In genomic region chr1:24900985-24901781, GRCh38 we compare ENCODE assay signal across 12 cellular contexts. TPM values are rescaled to one million over a fixed set of nuclear protein-coding genes. Genes with fewer than 3 reads are reported as not detected.
DNase-seq lines count a peak whose midpoint lies in the region; ATAC-seq and TF ChIP-seq lines count a peak whose summit lies in the region.
"Had no signal": no experiment of that assay in that cellular context is flagged by ENCODE, and none has a peak within 500 bp of the region (broad histone marks: within the 10 kb centered on the region; RNA-seq: fewer than 3 reads in every experiment).

No MANE protein-coding gene starts in this region.

- no TSS peak for BruUV-seq in Calu3 (replicated peaks; lab: Mats Ljungman, UMichigan)

- TF ChIP-seq CTCF in Calu3 (IDR thresholded peaks at IDR 0.05; ENCODE audit: unreplicated experiment), result no peak

- no peaks in the 10 kb centered on the region for H3K27me3 Mint-ChIP-seq in T-helper 1 cell treated with Interleukin-12 subunit alpha and Interleukin-12 subunit beta and Interleukin-4 antibody, amounts not matched to agents 30 μg/mL and 1 μg/mL, for 36 hours (ENCODE audit: low read depth)
- H3K27me3 Mint-ChIP-seq in IgD-negative memory B cell (no peaks in the 10 kb centered on the region), Calu3 (ENCODE audit: unreplicated experiment) (peaks cover 31% of the 10 kb centered on the region)
- H3K27me3 Mint-ChIP-seq in activated naive CD4-positive, alpha-beta T cell treated with anti-CD3 and anti-CD28 coated beads, Interleukin-2, amount 50 U/mL, for 24 hours, result no peaks in the 10 kb centered on the region
- no peaks in the 10 kb centered on the region for H3K27me3 Mint-ChIP-seq in stimulated activated memory B cell treated with anti-CD40 and anti-IgM and Interleukin-4, amounts not matched to agents 10 μg/mL and 1 μg/mL and 100 μg/mL, for 72 hours

- CTCF ChIA-PET in Calu3 (lab: Charles Lee), result interaction anchor here (0.6 kb wide), 1 partner anchor 87 kb away, joined by 3 read pairs; no protein-coding TSS in a partner anchor

- H3K4me3 Mint-ChIP-seq in T-helper 1 cell treated with Interleukin-12 subunit alpha and Interleukin-12 subunit beta and Interleukin-4 antibody, amounts not matched to agents 30 μg/mL and 1 μg/mL, for 36 hours, result no peak overlapping the region
- peak overlapping the region in 2 of 4 donors; percentile 36 to 41 for H3K4me3 Mint-ChIP-seq in IgD-negative memory B cell
- H3K4me3 Mint-ChIP-seq in activated naive CD4-positive, alpha-beta T cell treated with anti-CD3 and anti-CD28 coated beads, Interleukin-2, amount 50 U/mL, for 24 hours, result no peak overlapping the region
- H3K4me3 Mint-ChIP-seq in stimulated activated memory B cell treated with anti-CD40 and anti-IgM and Interleukin-4, amounts not matched to agents 10 μg/mL and 1 μg/mL and 100 μg/mL, for 72 hours, result peak overlapping the region; percentile 16
- H3K4me3 Mint-ChIP-seq in Calu3 (ENCODE audit: low read depth, unreplicated experiment), result no peak overlapping the region

- no peaks in the 10 kb centered on the region for H3K9me3 Mint-ChIP-seq in T-helper 1 cell treated with Interleukin-12 subunit alpha and Interleukin-12 subunit beta and Interleukin-4 antibody, amounts not matched to agents 30 μg/mL and 1 μg/mL, for 36 hours
- H3K9me3 Mint-ChIP-seq in IgD-negative memory B cell, result no peaks in the 10 kb centered on the region
- no peaks in the 10 kb centered on the region for H3K9me3 Mint-ChIP-seq in activated naive CD4-positive, alpha-beta T cell treated with anti-CD3 and anti-CD28 coated beads, Interleukin-2, amount 50 U/mL, for 24 hours
- H3K9me3 Mint-ChIP-seq in stimulated activated memory B cell treated with anti-CD40 and anti-IgM and Interleukin-4, amounts not matched to agents 10 μg/mL and 1 μg/mL and 100 μg/mL, for 72 hours, result no peaks in the 10 kb centered on the region
- no peaks in the 10 kb centered on the region for H3K9me3 Mint-ChIP-seq in Calu3 (ENCODE audit: low read depth, unreplicated experiment)

- peaks cover 17% of the 10 kb centered on the region for H3K4me1 Mint-ChIP-seq in T-helper 1 cell treated with Interleukin-12 subunit alpha and Interleukin-12 subunit beta and Interleukin-4 antibody, amounts not matched to agents 30 μg/mL and 1 μg/mL, for 36 hours (ENCODE audit: low read depth)
- H3K4me1 Mint-ChIP-seq in IgD-negative memory B cell (peaks cover 13 to 26% (median 19%) of the 10 kb centered on the region in 3 donors), Calu3 (ENCODE audit: low read depth, unreplicated experiment) (no peaks in the 10 kb centered on the region)
- peaks cover 27% of the 10 kb centered on the region for H3K4me1 Mint-ChIP-seq in activated naive CD4-positive, alpha-beta T cell treated with anti-CD3 and anti-CD28 coated beads, Interleukin-2, amount 50 U/mL, for 24 hours
- H3K4me1 Mint-ChIP-seq in stimulated activated memory B cell treated with anti-CD40 and anti-IgM and Interleukin-4, amounts not matched to agents 10 μg/mL and 1 μg/mL and 100 μg/mL, for 72 hours, result peaks cover 63% of the 10 kb centered on the region

- H3K36me3 Mint-ChIP-seq in T-helper 1 cell treated with Interleukin-12 subunit alpha and Interleukin-12 subunit beta and Interleukin-4 antibody, amounts not matched to agents 30 μg/mL and 1 μg/mL, for 36 hours (ENCODE audit: low read depth), result peaks cover 34% of the 10 kb centered on the region
- H3K36me3 Mint-ChIP-seq in IgD-negative memory B cell, result no peaks in the 10 kb centered on the region
- no peaks in the 10 kb centered on the region for H3K36me3 Mint-ChIP-seq in activated naive CD4-positive, alpha-beta T cell treated with anti-CD3 and anti-CD28 coated beads, Interleukin-2, amount 50 U/mL, for 24 hours
- H3K36me3 Mint-ChIP-seq in stimulated activated memory B cell treated with anti-CD40 and anti-IgM and Interleukin-4, amounts not matched to agents 10 μg/mL and 1 μg/mL and 100 μg/mL, for 72 hours, result peaks cover 38% of the 10 kb centered on the region
- no peaks in the 10 kb centered on the region for H3K36me3 Mint-ChIP-seq in Calu3 (ENCODE audit: insufficient read depth, unreplicated experiment)

- ATAC-seq in stimulated activated memory B cell treated with anti-CD40 and anti-IgM and Interleukin-4, amounts not matched to agents 10 μg/mL and 1 μg/mL and 100 μg/mL, for 72 hours, result no peak
- no peak for ATAC-seq in left cardiac atrium

- DNase-seq in T-helper 1 cell, result no peak
- DNase-seq in Calu3, result no peak
- no peak for DNase-seq in left cardiac atrium
- no peak for DNase-seq in NCI-H748 treated with DMSO at 0.1 percent for 48 hours (lab: John Stamatoyannopoulos, UW)
- DNase-seq: 8988T, Caco-2, NCI-H510A treated with DMSO at 0.1 percent for 48 hours, Right ventricle myocardium superior had no signal

- peak overlapping the region; percentile 26 for H3K27ac Mint-ChIP-seq in T-helper 1 cell treated with Interleukin-12 subunit alpha and Interleukin-12 subunit beta and Interleukin-4 antibody, amounts not matched to agents 30 μg/mL and 1 μg/mL, for 36 hours
- H3K27ac Mint-ChIP-seq in IgD-negative memory B cell (peak overlapping the region; percentile 31 to 73 (median 31)), Calu3 (ENCODE audit: unreplicated experiment) (no peak overlapping the region)
- H3K27ac Mint-ChIP-seq in activated naive CD4-positive, alpha-beta T cell treated with anti-CD3 and anti-CD28 coated beads, Interleukin-2, amount 50 U/mL, for 24 hours, result peak overlapping the region; percentile 30
- H3K27ac Mint-ChIP-seq in stimulated activated memory B cell treated with anti-CD40 and anti-IgM and Interleukin-4, amounts not matched to agents 10 μg/mL and 1 μg/mL and 100 μg/mL, for 72 hours, result peak overlapping the region; percentile 75

- intact Hi-C loops in Calu3 (cut with micrococcal nuclease; ENCODE audit: unreplicated experiment), result no loop called here
- intact Hi-C loops in left cardiac atrium (cut with DNase I), result loop anchor here in 1 of 2 donors (10.0 kb wide), 1 partner anchor 46 kb away; no protein-coding TSS in a partner anchor

RNA-seq across cellular contexts. Expression of gene RUNX3, which starts 28.9 kb away (rescaled TPM):
- polyA plus RNA-seq in IgD-negative memory B cell, result 30.1 TPM
- 0.28 and 1.3 TPM in 2 replicates for total RNA-seq in Calu3 (2022)
- 1 to 10 TPM; 1.3 to 2.4 TPM for total RNA-seq in left cardiac atrium
